Comparison of ENCODE assay signal across 21 cellular contexts in the genomic region with DNA sequence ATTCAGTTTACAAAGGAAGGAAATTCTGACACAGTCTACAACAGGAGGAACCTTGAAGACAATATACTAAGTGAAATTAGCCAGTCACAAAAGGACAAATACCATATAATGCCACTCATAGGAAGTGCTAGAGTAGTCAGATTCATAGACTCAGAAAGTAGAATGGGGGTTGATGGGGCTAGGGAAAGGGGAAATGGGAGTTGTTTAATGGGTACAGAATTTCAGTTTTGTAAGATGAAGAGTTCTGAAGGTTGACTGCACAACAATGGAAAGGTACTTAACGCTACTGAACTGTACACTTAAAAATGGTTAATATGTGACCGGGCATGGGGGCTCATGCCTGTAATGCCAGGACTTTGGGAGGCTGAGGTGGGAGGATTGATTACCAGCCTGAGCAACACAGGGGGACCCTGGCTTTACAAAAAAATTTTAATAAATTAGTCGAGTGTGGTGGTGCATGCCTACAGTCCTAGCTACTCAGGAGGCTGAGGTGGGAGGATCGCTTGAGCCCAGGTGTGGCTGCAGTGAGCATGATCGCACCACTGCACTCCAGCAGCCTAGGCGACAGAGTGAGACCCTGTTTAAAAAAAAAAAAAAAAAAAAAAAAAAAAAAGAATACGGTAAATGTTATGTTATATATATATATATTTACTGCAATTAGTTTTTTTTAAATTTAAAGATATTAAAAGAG. TPM values are rescaled to one million over a fixed set of nuclear protein-coding genes. Genes with fewer than 3 reads are reported as not detected.
DNase-seq lines count a peak whose midpoint lies in the region; ATAC-seq and TF ChIP-seq lines count a peak whose summit lies in the region.
"Had no signal": no experiment of that assay in that cellular context is flagged by ENCODE, and none has a peak within 500 bp of the region (broad histone marks: within the 10 kb centered on the region; RNA-seq: fewer than 3 reads in every experiment).

No MANE protein-coding gene starts in this region.

- no peaks in the 10 kb centered on the region; the same call in none of the 2 replicates for H3K27me3 ChIP-seq in GM06990 (replicated peaks; ENCODE audit: control insufficient read depth, insufficient read depth, low read length)

- no peaks in the 10 kb centered on the region for H3K36me3 Mint-ChIP-seq in progenitor cell of endocrine pancreas (ENCODE audit: insufficient read depth)
- H3K36me3 Mint-ChIP-seq: CD4-positive, CD25-positive, alpha-beta regulatory T cell had no signal

- H3K9me3 Mint-ChIP-seq in progenitor cell of endocrine pancreas (ENCODE audit: low read depth): no peaks in the 10 kb centered on the region

- H3K27me3 Mint-ChIP-seq in progenitor cell of endocrine pancreas: peaks cover 6% of the 10 kb centered on the region

- peak; percentile 50 for DNase-seq in GM06990 (ENCODE audit: extremely low read depth, insufficient read length)
- DNase-seq in progenitor cell of endocrine pancreas (ENCODE audit: low spot score, unreplicated experiment): no peak
- DNase-seq in stimulated activated naive CD4-positive, alpha-beta T cell (lab: John Stamatoyannopoulos, UW): no peak
- DNase-seq in ecto neural progenitor cell (ENCODE audit: low spot score): no peak
- DNase-seq in SW480 (ENCODE audit: low spot score): no peak
- DNase-seq: activated CD8-positive, alpha-beta T cell treated with anti-CD3 and anti-CD28 coated beads, Interleukin-2, amount 10 ng/mL, durations not matched to agents 7 days and 5 days; activated effector memory CD4-positive, alpha-beta T cell treated with Interleukin-2 at 50 U/mL for 16 hours; aorta; CD4-positive, CD25-positive, alpha-beta regulatory T cell; NCI-H1105 treated with DMSO at 0.1 percent for 48 hours; NCI-H2227 treated with DMSO at 0.1 percent for 48 hours; stimulated activated CD4-positive, alpha-beta T cell treated with anti-CD3 and anti-CD28 coated beads, Interleukin-4, amount 100 ng/mL, for 4 hours had no signal

- H3K27ac Mint-ChIP-seq in progenitor cell of endocrine pancreas: no peak overlapping the region
- H3K27ac Mint-ChIP-seq: activated CD8-positive, alpha-beta T cell treated with anti-CD3 and anti-CD28 coated beads, Interleukin-2, amount 10 ng/mL, durations not matched to agents 7 days and 5 days had no signal

- H3K4me1 Mint-ChIP-seq in progenitor cell of endocrine pancreas (ENCODE audit: low read depth): peaks cover 6% of the 10 kb centered on the region
- H3K4me1 Mint-ChIP-seq: CD4-positive, CD25-positive, alpha-beta regulatory T cell had no signal

- ATAC-seq in GM19438 (IDR thresholded peaks at IDR 0.05; ENCODE audit: low read depth, unreplicated experiment) (peak; percentile 76), HG02623 (IDR thresholded peaks at IDR 0.05; ENCODE audit: unreplicated experiment) (peak; percentile 70), HG03469 (IDR thresholded peaks at IDR 0.05; ENCODE audit: unreplicated experiment) (peak; percentile 45)
- ATAC-seq: activated CD8-positive, alpha-beta T cell treated with anti-CD3 and anti-CD28 coated beads, Interleukin-2, amount 10 ng/mL, durations not matched to agents 7 days and 5 days; K562 had no signal

- H3K4me3 ChIP-seq in GM06990 (replicated peaks; ENCODE audit: low read depth, low read length): no peak overlapping the region
- H3K4me3 ChIP-seq: HAP-1, K562 had no signal

- H3K4me3 Mint-ChIP-seq in progenitor cell of endocrine pancreas (ENCODE audit: low read depth): no peak overlapping the region
- H3K4me3 Mint-ChIP-seq: activated CD8-positive, alpha-beta T cell treated with anti-CD3 and anti-CD28 coated beads, Interleukin-2, amount 10 ng/mL, durations not matched to agents 7 days and 5 days; CD4-positive, CD25-positive, alpha-beta regulatory T cell had no signal

- TF ChIP-seq CTCF in GM06990 (IDR thresholded peaks at IDR 0.05; ENCODE audit: insufficient read depth, low read length, poor library complexity, severe bottlenecking) (no peak), progenitor cell of endocrine pancreas (IDR thresholded peaks at IDR 0.05; ENCODE audit: unreplicated experiment) (no peak)

- H3K36me3 ChIP-seq in GM06990 (ENCODE audit: control insufficient read depth, insufficient read depth, low read length): no peaks in the 10 kb centered on the region
- H3K36me3 ChIP-seq: HAP-1 had no signal

RNA-seq across cellular contexts. Expression of gene SLC15A1, which starts 45.0 kb away (rescaled TPM):
- total RNA-seq in progenitor cell of endocrine pancreas: 0.53 and 1.2 TPM in 2 replicates
- total RNA-seq: A172; activated CD8-positive, alpha-beta T cell treated with anti-CD3 and anti-CD28 coated beads, Interleukin-2, amount 10 ng/mL, durations not matched to agents 7 days and 5 days; CD4-positive, CD25-positive, alpha-beta regulatory T cell; glomerular endothelial cell; K562; mononuclear cell; SK-MEL-5 had no signal
